ENCODE assay signal across 34 cellular contexts in the genomic region with DNA sequence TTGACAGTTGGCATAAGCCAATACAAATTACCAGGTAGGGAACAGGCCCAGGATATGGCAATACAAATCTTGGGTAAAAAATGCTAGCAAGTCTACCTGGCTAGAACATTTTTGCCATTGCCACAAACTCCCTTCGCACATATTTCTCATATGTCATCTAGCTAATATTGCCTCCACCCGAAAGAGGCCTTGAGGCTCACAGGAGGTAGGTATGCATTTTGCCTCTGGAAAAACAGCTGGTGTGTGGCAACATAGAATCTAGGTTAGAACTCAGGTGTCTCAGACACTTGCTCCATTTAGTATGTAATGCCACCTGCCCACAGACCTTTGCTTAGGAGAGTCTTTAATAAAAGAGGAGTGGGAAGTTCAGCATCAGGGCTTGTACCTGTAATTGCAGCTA.
"Had no signal": no experiment of that assay in that cellular context is flagged by ENCODE, and none has a peak within 500 bp of the region (broad histone marks: within the 10 kb centered on the region; RNA-seq: fewer than 3 reads in every experiment).

No MANE protein-coding gene starts in this region.

- H3K36me3 ChIP-seq: MG63 had no signal

- H3K4me3 ChIP-seq: MG63 had no signal

- DNase-seq: Karpas-422, Kasumi-1, MG63, MM.1S, MV-4-11, NCI-H1048, NCI-H1092, NCI-H1092 treated with DMSO at 0.1 percent for 48 hours, NCI-H1105, NCI-H1105 treated with DMSO at 0.1 percent for 48 hours, NCI-H1417, NCI-H1417 treated with DMSO at 0.1 percent for 48 hours, NCI-H1436, NCI-H1436 treated with DMSO at 0.1 percent for 48 hours, NCI-H146, NCI-H1694, NCI-H1694 treated with DMSO at 0.1 percent for 48 hours, NCI-H187, NCI-H187 treated with DMSO at 0.1 percent for 48 hours, NCI-H1930, NCI-H2029, NCI-H2029 treated with DMSO at 0.1 percent for 48 hours, NCI-H2081, NCI-H2081 treated with DMSO at 0.1 percent for 48 hours, NCI-H2107, NCI-H2171, NCI-H2171 treated with DMSO at 0.1 percent for 48 hours, NCI-H2227 treated with DMSO at 0.1 percent for 48 hours, NCI-H226, NCI-H345, NCI-H446, NCI-H446 treated with DMSO at 0.1 percent for 48 hours, NCI-H510A had no signal

- H3K4me2 ChIP-seq: KMS-11 had no signal

- H3K9me3 ChIP-seq: MG63 had no signal

- H3K27me3 ChIP-seq: MG63 had no signal

- H3K9ac ChIP-seq: KMS-11 had no signal

- H3K27ac ChIP-seq: KMS-11 had no signal
